In the genomic region with DNA sequence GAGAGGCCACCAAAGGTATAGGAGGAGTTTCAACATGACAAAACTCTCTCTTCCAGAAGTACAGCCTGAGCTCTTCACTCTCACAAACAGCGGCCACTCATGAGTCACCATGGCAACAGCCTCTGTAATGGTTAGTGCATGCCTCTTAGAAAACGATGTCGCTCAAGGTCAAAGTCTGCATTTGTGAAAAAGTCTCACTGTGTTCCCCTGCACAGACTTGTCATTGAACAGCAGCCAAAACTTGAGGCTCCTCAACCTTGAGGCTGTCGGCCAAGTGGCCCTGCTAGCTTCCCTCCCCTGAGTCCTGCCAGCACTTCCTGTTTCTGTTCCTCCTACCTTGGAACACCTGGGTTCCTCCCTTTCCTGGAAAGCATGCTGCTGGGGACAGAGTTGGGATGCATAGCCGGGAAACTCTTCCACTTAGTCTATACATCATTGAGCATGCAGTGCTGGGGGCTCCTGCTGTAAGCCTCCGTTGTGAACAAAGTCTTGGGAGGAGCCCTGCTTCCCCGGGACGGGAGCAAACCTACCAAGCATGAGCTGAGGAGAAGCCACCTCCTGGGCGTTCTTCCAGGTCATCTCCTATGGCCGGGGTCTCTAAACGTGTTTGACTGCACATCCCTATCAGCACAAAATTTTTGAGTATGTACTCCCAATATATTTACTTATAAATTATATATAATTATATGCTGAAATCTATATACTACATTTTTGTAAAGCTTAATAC, we compare ENCODE assay signal across 9 cellular contexts.
DNase-seq lines count a peak whose midpoint lies in the region; ATAC-seq and TF ChIP-seq lines count a peak whose summit lies in the region.
"Had no signal": no experiment of that assay in that cellular context is flagged by ENCODE, and none has a peak within 500 bp of the region (broad histone marks: within the 10 kb centered on the region; RNA-seq: fewer than 3 reads in every experiment).

No MANE protein-coding gene starts in this region.

- intact Hi-C loops in mucosa of descending colon (cut with DNase I, micrococcal nuclease): no loop called here

- ATAC-seq in mucosa of descending colon (peak; percentile 83), GM18511 (IDR thresholded peaks at IDR 0.05; ENCODE audit: unreplicated experiment) (no peak), HG02870 (IDR thresholded peaks at IDR 0.05; ENCODE audit: unreplicated experiment) (no peak)

- no peaks in the 10 kb centered on the region for H3K9me3 ChIP-seq in mucosa of descending colon

- no peak overlapping the region for H3K4me3 ChIP-seq in GM12865 (ENCODE audit: low read depth, low read length)
- no peak overlapping the region for H3K4me3 ChIP-seq in brain microvascular endothelial cell (ENCODE audit: low read depth, low read length)
- no peak overlapping the region for H3K4me3 ChIP-seq in mucosa of descending colon

- no peak overlapping the region for H3K27ac ChIP-seq in brain microvascular endothelial cell
- H3K27ac ChIP-seq: KMS-11 had no signal

- TF ChIP-seq CTCF in GM12865 (IDR thresholded peaks at IDR 0.05; ENCODE audit: insufficient read depth, low read depth, low read length, missing control alignments) (no peak), brain microvascular endothelial cell (IDR thresholded peaks at IDR 0.05; ENCODE audit: low read depth, low read length, missing control alignments) (no peak), mucosa of descending colon (IDR thresholded peaks at IDR 0.05) (no peak)

- in situ Hi-C loops in brain microvascular endothelial cell (cut with HindIII; ENCODE audit: low pct_ligation_motif_present, low sequenced_read_pairs): no loop called here

- H3K36me3 ChIP-seq in brain microvascular endothelial cell (replicated peaks) (no peaks in the 10 kb centered on the region), mucosa of descending colon (ENCODE audit: low read depth) (no peaks in the 10 kb centered on the region)

- DNase-seq in GM12865 (ENCODE audit: low read depth): peak; percentile 38
- DNase-seq in NCI-H187 (lab: John Stamatoyannopoulos, UW): peak; percentile 59 to 69
- DNase-seq in brain microvascular endothelial cell: peak; percentile 42
- peak in 2 of 3 donors; percentile 29 to 40 for DNase-seq in mucosa of descending colon
- no peak for DNase-seq in mesenteric fat pad (ENCODE audit: low spot score)
- no peak for DNase-seq in AML-193 (lab: John Stamatoyannopoulos, UW)

- H3K27me3 ChIP-seq in brain microvascular endothelial cell (replicated peaks): no peaks in the 10 kb centered on the region

- H3K4me1 ChIP-seq in mucosa of descending colon (ENCODE audit: low read depth): no peaks in the 10 kb centered on the region

Comparison
In these comparisons a context has a peak if more than half of its experiments do, and no peak if none do; other contexts are left out.
1. DNase-seq: peak in GM12865 (single experiment), NCI-H187 (2 of 2), brain microvascular endothelial cell (single experiment) and mucosa of descending colon (2 of 3); none in mesenteric fat pad (single experiment) and AML-193 (0 of 2).